In the genomic region with DNA sequence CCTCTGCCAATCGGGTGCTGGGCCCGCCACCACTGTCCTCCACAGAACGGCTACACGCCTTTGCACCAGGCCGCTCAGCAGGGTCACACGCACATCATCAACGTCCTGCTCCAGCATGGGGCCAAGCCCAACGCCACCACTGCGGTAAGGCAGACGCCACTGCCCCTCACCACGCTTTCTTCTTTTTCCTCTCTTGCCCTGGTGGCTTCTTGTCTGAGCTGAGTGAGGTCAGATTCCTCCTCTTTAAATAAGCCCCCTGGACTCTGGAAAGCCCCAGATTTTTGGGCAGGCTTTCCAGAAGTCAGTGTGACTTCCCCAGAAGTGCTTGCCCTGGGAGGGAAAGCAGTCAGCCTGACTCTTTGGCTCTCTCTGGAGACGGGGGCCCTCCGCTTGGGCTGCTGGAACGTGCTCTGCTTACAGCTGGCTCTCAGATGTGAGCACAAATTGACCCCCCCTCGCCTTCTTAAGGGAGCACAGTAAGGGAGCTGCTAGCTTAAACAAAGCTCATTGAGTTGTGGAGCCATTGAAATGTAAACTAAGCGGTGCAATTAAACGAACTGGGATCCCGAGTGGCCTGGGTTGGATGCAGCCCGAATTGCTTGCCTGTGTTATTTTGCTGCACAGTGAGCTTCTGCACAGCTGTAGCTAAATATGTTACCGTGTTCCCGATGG, we compare ENCODE assay signal across 12 cellular contexts.
A peak's percentile ranks its signal among the peaks of the same experiment; 100 is the strongest.
DNase-seq lines count a peak whose midpoint lies in the region; ATAC-seq and TF ChIP-seq lines count a peak whose summit lies in the region.
"Had no signal": no experiment of that assay in that cellular context is flagged by ENCODE, and none has a peak within 500 bp of the region (broad histone marks: within the 10 kb centered on the region; RNA-seq: fewer than 3 reads in every experiment).

No MANE protein-coding gene starts in this region.

- no peak for TF ChIP-seq CTCF in osteoblast (IDR thresholded peaks at IDR 0.05; ENCODE audit: extremely low read depth, low read depth, low read length)

- DNase-seq in AG08395 (ENCODE audit: low spot score) = peak; percentile 43
- DNase-seq in NT2/D1 (ENCODE audit: low read depth, low spot score) = peak; percentile 72
- peak; percentile 57 for DNase-seq in Right ventricle myocardium superior
- no peak for DNase-seq in osteoblast (ENCODE audit: insufficient read length, low spot score, missing footprints)
- DNase-seq in NCI-H2029 treated with DMSO at 0.1 percent for 48 hours (lab: John Stamatoyannopoulos, UW) = no peak
- DNase-seq in stimulated activated naive CD4-positive, alpha-beta T cell (lab: John Stamatoyannopoulos, UW) = no peak
- DNase-seq in NCI-H1048 (lab: John Stamatoyannopoulos, UW) = no peak
- DNase-seq: activated CD4-positive, CD25-positive, alpha-beta regulatory T cell treated with anti-CD3 and anti-CD28 coated beads, Interleukin-2, amount 50 U/mL, for 72 hours; cortex of kidney; NCI-H774 had no signal

- H3K27me3 ChIP-seq in NT2/D1 (ENCODE audit: insufficient read depth, insufficient read length) = no peaks in the 10 kb centered on the region
- H3K27me3 ChIP-seq in osteoblast (ENCODE audit: insufficient read depth, low read length) = no peaks in the 10 kb centered on the region
- H3K27me3 ChIP-seq: BLaER1 treated with 17β-estradiol and CSF1 and Interleukin-3, amounts not matched to agents 10 nM and 100 nM had no signal

- H3K4me2 ChIP-seq in osteoblast (ENCODE audit: insufficient read depth, low read length) = peak overlapping the region; percentile 81
- H3K4me2 ChIP-seq: BLaER1 treated with 17β-estradiol and CSF1 and Interleukin-3, amounts not matched to agents 10 nM and 100 nM had no signal

- no peaks in the 10 kb centered on the region for H3K79me2 ChIP-seq in osteoblast (ENCODE audit: insufficient read depth, low read length)

- H3K9me3 ChIP-seq in NT2/D1 (ENCODE audit: insufficient read depth, low read length) = no peaks in the 10 kb centered on the region
- H3K9me3 ChIP-seq in osteoblast (ENCODE audit: low read depth, low read length) = no peaks in the 10 kb centered on the region
- H3K9me3 ChIP-seq: BLaER1 treated with 17β-estradiol and CSF1 and Interleukin-3, amounts not matched to agents 10 nM and 100 nM had no signal

- H3K27ac ChIP-seq in osteoblast (ENCODE audit: low read depth, low read length) = peak overlapping the region; percentile 13
- H3K27ac ChIP-seq: BLaER1 treated with 17β-estradiol and CSF1 and Interleukin-3, amounts not matched to agents 10 nM and 100 nM had no signal

- H3K36me3 ChIP-seq in NT2/D1 (ENCODE audit: insufficient read depth, insufficient read length, low read length) = peaks cover 6% of the 10 kb centered on the region
- H3K36me3 ChIP-seq in osteoblast (ENCODE audit: insufficient read depth, low read length) = no peaks in the 10 kb centered on the region
- H3K36me3 ChIP-seq: BLaER1 treated with 17β-estradiol and CSF1 and Interleukin-3, amounts not matched to agents 10 nM and 100 nM had no signal

- peaks cover 5% of the 10 kb centered on the region for H3K4me1 ChIP-seq in NT2/D1 (ENCODE audit: insufficient read depth, insufficient read length)
- peaks cover 26% of the 10 kb centered on the region for H3K4me1 ChIP-seq in osteoblast (ENCODE audit: insufficient read depth, low read length)
- H3K4me1 ChIP-seq: BLaER1 treated with 17β-estradiol and CSF1 and Interleukin-3, amounts not matched to agents 10 nM and 100 nM had no signal

- H3K4me3 ChIP-seq in NT2/D1 (ENCODE audit: insufficient read length, low read depth) (peak overlapping the region; percentile 3), osteoblast (ENCODE audit: insufficient read depth, low read length) (peak overlapping the region; percentile 66)
- H3K4me3 ChIP-seq: BLaER1 treated with 17β-estradiol and CSF1 and Interleukin-3, amounts not matched to agents 10 nM and 100 nM had no signal

- H2AFZ ChIP-seq in osteoblast (ENCODE audit: low read length) = peak overlapping the region; percentile 82

- no peaks in the 10 kb centered on the region for H4K20me1 ChIP-seq in osteoblast (ENCODE audit: insufficient read depth, low read length)
- H4K20me1 ChIP-seq: BLaER1 treated with 17β-estradiol and CSF1 and Interleukin-3, amounts not matched to agents 10 nM and 100 nM had no signal

- peak; percentile 70 for ATAC-seq in Right ventricle myocardium superior (ENCODE audit: poor library complexity)
- ATAC-seq in HG03025 (IDR thresholded peaks at IDR 0.05; ENCODE audit: low FRiP score, unreplicated experiment) = no peak

- peak overlapping the region; percentile 74 for H3K9ac ChIP-seq in NT2/D1 (ENCODE audit: insufficient read length, low read depth)
- H3K9ac ChIP-seq: BLaER1 treated with 17β-estradiol and CSF1 and Interleukin-3, amounts not matched to agents 10 nM and 100 nM had no signal

- intact Hi-C loops in Right ventricle myocardium superior (cut with DNase I) = no loop called here

Comparison
In these comparisons a context has a peak if more than half of its experiments do, and no peak if none do; other contexts are left out.
1. DNase-seq: peak in AG08395 (single experiment), NT2/D1 (single experiment) and Right ventricle myocardium superior (single experiment); none in osteoblast (single experiment), NCI-H2029 treated with DMSO at 0.1 percent for 48 hours (single experiment), stimulated activated naive CD4-positive, alpha-beta T cell (0 of 6) and NCI-H1048 (single experiment).